9 cellular contexts compared by ENCODE assay signal in the genomic region with DNA sequence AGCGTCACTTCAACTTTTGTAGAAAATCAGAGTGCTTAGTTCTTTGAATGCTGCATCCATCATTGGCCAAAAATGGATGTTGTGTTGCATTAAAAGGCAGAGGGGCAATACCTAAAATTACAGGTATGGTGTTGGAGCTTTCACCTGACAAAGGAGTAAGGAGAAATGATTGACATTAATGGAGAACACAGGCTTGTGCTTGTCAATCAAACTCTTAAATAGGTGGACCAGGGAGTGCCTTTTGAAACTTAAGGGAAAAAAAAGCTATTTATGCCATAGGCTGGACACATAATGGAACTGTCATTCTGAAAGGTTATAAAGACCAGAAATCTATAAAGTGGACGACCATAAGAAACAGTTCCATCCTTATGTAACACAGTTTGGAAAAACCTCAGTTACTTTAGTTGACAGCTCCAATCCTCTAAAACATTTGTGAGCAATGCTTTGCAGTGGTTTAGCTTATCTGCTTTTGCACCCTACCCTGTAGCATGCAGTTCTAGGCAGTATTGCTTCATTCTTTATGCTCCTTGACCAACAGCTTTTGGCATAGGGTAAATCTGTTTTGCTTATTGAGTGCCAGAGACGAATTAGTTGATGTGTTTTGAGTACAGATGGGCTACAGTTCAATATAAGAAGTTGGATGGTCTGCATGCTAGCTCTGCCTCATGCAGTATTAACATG. TPM values are rescaled to one million over a fixed set of nuclear protein-coding genes. Genes with fewer than 3 reads are reported as not detected.
DNase-seq lines count a peak whose midpoint lies in the region; ATAC-seq and TF ChIP-seq lines count a peak whose summit lies in the region.
"Had no signal": no experiment of that assay in that cellular context is flagged by ENCODE, and none has a peak within 500 bp of the region (broad histone marks: within the 10 kb centered on the region; RNA-seq: fewer than 3 reads in every experiment).

No MANE protein-coding gene starts in this region.

- intact Hi-C loops in psoas muscle (cut with DNase I), result loop anchor here in 1 of 2 donors (10.0 kb wide), 1 partner anchor 167 kb away; a partner anchor contains a TSS

- TF ChIP-seq CTCF in coronary artery (IDR thresholded peaks at IDR 0.05), result no peak
- no peak for TF ChIP-seq CTCF in psoas muscle (IDR thresholded peaks at IDR 0.05)

- H3K4me3 ChIP-seq in coronary artery (peak overlapping the region; percentile 78), psoas muscle (peak overlapping the region; percentile 91)

- H3K4me1 ChIP-seq in psoas muscle, result peaks cover 69% of the 10 kb centered on the region

- 35 to 60% (median 45%) methylated on average over 3 of the region's 3 CpGs for WGBS in psoas muscle, 3 donors

- no peaks in the 10 kb centered on the region for H3K27me3 ChIP-seq in psoas muscle (ENCODE audit: insufficient read depth in 3 of 3, low read length in 2 of 3)

- no peaks in the 10 kb centered on the region for H3K9me3 ChIP-seq in psoas muscle

- no peak for ATAC-seq in psoas muscle

- H3K36me3 ChIP-seq in psoas muscle (ENCODE audit: insufficient read depth in 1 of 2, low read depth in 1 of 2), result no peaks in the 10 kb centered on the region

- DNase-seq in NCI-H82 (lab: John Stamatoyannopoulos, UW), result peak; percentile 10
- no peak for DNase-seq in NCI-H82 treated with DMSO at 0.1 percent for 48 hours (lab: John Stamatoyannopoulos, UW; ENCODE audit: unreplicated experiment)
- peak; percentile 37 for DNase-seq in NCI-H226
- no peak for DNase-seq in coronary artery (ENCODE audit: low spot score)
- DNase-seq in psoas muscle, result no peak
- DNase-seq in inferior parietal cortex (ENCODE audit: extremely low spot score), result no peak
- DNase-seq in GM19240 (ENCODE audit: insufficient read length, low spot score), result no peak
- no peak for DNase-seq in effector CD4-positive, alpha-beta T cell
- DNase-seq: glutamatergic neuron had no signal

- H3K27ac ChIP-seq in coronary artery (peak overlapping the region in 1 of 2 donors; percentile 33), psoas muscle (peak overlapping the region; percentile 98)

RNA-seq across cellular contexts. Expression of a gene that starts 2.4 kb away (rescaled TPM):
- 100 to 1,000 TPM in 3 of 4 donors, 10 to 100 TPM in 1; 84.4 to 150 (median 118) TPM for total RNA-seq in psoas muscle
- 100 to 1,000 TPM in 1 of 3 donors, 10 to 100 TPM in 2; 26.6 to 125 (median 99.5) TPM for polyA plus RNA-seq in psoas muscle

Comparison
In these comparisons a context has a peak if more than half of its experiments do, and no peak if none do; other contexts are left out.
1. DNase-seq: peak in NCI-H82 (single experiment) and NCI-H226 (single experiment); none in NCI-H82 treated with DMSO at 0.1 percent for 48 hours (single experiment), coronary artery (single experiment), psoas muscle (0 of 2), inferior parietal cortex (single experiment), GM19240 (single experiment) and effector CD4-positive, alpha-beta T cell (single experiment).